ENCODE assay signal across 1 cellular context in the genomic region with DNA sequence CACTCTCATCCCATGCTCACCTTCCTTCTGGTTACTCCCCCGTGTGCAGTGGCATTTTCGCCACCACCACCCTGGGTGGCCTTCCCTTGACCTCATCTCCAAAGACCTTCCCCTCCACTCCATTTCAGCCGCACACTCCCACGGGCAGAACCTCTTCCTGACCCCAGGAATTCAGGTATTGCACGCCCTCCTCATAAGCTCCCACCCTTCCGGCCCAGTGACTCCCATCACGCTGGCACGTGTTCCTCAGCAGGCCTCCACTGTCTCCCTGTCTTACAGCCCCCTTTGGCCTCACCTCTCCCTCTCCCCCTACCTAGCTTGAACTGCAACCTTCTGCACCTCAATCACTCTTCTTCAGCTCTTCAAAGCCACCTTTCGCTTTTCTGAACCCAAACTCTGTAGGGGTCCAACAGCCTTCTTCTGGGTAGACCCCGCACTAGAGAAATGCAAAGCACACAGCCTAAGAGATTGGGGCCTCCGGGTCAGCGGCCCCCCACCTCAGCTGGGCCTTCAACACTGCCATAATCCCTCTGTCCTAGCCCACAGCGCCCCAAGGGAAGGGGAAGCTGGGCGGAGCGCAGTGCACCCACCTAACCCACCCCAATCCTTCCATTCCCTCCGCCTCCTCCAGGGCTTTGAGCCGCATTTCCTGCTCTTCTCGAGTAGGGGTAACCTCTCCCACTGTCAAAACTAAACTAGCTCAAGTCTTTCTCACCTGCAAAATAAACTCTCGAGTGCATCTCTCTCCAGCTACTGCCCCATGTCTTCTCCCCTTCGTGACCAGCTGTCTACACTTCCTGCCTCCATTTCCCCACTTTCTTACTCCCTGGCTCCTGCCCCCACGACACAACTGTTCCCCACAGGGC.
TF ChIP-seq lines count a peak whose summit lies in the region.

No MANE protein-coding gene starts in this region.

TF ChIP-seq in K562, 482 proteins besides CTCF, POLR2A, EP300 and RAD21 (continued from another document):
- TF ChIP-seq, protein P1, sequence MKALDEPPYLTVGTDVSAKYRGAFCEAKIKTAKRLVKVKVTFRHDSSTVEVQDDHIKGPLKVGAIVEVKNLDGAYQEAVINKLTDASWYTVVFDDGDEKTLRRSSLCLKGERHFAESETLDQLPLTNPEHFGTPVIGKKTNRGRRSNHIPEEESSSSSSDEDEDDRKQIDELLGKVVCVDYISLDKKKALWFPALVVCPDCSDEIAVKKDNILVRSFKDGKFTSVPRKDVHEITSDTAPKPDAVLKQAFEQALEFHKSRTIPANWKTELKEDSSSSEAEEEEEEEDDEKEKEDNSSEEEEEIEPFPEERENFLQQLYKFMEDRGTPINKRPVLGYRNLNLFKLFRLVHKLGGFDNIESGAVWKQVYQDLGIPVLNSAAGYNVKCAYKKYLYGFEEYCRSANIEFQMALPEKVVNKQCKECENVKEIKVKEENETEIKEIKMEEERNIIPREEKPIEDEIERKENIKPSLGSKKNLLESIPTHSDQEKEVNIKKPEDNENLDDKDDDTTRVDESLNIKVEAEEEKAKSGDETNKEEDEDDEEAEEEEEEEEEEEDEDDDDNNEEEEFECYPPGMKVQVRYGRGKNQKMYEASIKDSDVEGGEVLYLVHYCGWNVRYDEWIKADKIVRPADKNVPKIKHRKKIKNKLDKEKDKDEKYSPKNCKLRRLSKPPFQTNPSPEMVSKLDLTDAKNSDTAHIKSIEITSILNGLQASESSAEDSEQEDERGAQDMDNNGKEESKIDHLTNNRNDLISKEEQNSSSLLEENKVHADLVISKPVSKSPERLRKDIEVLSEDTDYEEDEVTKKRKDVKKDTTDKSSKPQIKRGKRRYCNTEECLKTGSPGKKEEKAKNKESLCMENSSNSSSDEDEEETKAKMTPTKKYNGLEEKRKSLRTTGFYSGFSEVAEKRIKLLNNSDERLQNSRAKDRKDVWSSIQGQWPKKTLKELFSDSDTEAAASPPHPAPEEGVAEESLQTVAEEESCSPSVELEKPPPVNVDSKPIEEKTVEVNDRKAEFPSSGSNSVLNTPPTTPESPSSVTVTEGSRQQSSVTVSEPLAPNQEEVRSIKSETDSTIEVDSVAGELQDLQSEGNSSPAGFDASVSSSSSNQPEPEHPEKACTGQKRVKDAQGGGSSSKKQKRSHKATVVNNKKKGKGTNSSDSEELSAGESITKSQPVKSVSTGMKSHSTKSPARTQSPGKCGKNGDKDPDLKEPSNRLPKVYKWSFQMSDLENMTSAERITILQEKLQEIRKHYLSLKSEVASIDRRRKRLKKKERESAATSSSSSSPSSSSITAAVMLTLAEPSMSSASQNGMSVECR (CRISPR knock-in tag; IDR thresholded peaks at IDR 0.05) = no peak
- TF ChIP-seq ZNF324 (CRISPR knock-in tag; IDR thresholded peaks at IDR 0.05) (no peak), PHTF2 (CRISPR knock-in tag; IDR thresholded peaks at IDR 0.05) (no peak), GTF2E2 (tag; IDR thresholded peaks at IDR 0.05) (no peak), SIN3A (IDR thresholded peaks at IDR 0.05; ENCODE audit: borderline replicate concordance in 2 of 2, control insufficient read depth in 1 of 2, low read depth in 2 of 2, low read length in 2 of 2) (no peak), DPF2 (IDR thresholded peaks at IDR 0.05) (peak; percentile 48), SREBF1 (IDR thresholded peaks at IDR 0.05; ENCODE audit: borderline replicate concordance, low read depth, low read length) (no peak), ARNT (IDR thresholded peaks at IDR 0.05) (peak in 1 of 2 experiments; percentile 10; a peak in 2 of 4 replicates), SMC3 (conservative IDR thresholded peaks at IDR 0.05; ENCODE audit: insufficient read depth, low read depth, low read length) (no peak), SMARCA4 (IDR thresholded peaks at IDR 0.05) (peak; percentile 27; the same call in 1 of the 2 replicates), NFXL1 (CRISPR knock-in tag; IDR thresholded peaks at IDR 0.05) (no peak), SUPT5H (IDR thresholded peaks at IDR 0.05) (0 out of 2 replicates have a peak, but pooled peaks have one; percentile 17), PYGO2 (tag; IDR thresholded peaks at IDR 0.05) (no peak), HNRNPL (IDR thresholded peaks at IDR 0.05; ENCODE audit: low read depth, low read length) (no peak), CBX5 (IDR thresholded peaks at IDR 0.05; ENCODE audit: borderline replicate concordance, low read depth) (no peak), ESRRA (IDR thresholded peaks at IDR 0.05; ENCODE audit: borderline replicate concordance, low read depth) (peak; percentile 59; the same call in 1 of the 2 replicates), ZNF444 (CRISPR knock-in tag; IDR thresholded peaks at IDR 0.05) (no peak), WHSC1 (IDR thresholded peaks at IDR 0.05; ENCODE audit: low read length) (peak; percentile 20), SMAD1 (IDR thresholded peaks at IDR 0.05; ENCODE audit: low read depth, low read length, partially characterized antibody) (no peak), ZNF24 (IDR thresholded peaks at IDR 0.05) (no peak), BRCA1 (IDR thresholded peaks at IDR 0.05) (no peak), BRCA1 (CRISPR knock-in tag; IDR thresholded peaks at IDR 0.05) (no peak), MYNN (IDR thresholded peaks at IDR 0.05) (no peak), MYNN (CRISPR knock-in tag; IDR thresholded peaks at IDR 0.05) (no peak), SRSF3 (IDR thresholded peaks at IDR 0.05; ENCODE audit: insufficient read depth, low read length) (no peak), ZNF121 (CRISPR knock-in tag; conservative IDR thresholded peaks at IDR 0.05) (no peak), L3MBTL2 (IDR thresholded peaks at IDR 0.05) (peak; percentile 81)
- TF ChIP-seq, protein P2, sequence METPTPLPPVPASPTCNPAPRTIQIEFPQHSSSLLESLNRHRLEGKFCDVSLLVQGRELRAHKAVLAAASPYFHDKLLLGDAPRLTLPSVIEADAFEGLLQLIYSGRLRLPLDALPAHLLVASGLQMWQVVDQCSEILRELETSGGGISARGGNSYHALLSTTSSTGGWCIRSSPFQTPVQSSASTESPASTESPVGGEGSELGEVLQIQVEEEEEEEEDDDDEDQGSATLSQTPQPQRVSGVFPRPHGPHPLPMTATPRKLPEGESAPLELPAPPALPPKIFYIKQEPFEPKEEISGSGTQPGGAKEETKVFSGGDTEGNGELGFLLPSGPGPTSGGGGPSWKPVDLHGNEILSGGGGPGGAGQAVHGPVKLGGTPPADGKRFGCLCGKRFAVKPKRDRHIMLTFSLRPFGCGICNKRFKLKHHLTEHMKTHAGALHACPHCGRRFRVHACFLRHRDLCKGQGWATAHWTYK (CRISPR knock-in tag; IDR thresholded peaks at IDR 0.05) = no peak
- TF ChIP-seq, protein P3, sequence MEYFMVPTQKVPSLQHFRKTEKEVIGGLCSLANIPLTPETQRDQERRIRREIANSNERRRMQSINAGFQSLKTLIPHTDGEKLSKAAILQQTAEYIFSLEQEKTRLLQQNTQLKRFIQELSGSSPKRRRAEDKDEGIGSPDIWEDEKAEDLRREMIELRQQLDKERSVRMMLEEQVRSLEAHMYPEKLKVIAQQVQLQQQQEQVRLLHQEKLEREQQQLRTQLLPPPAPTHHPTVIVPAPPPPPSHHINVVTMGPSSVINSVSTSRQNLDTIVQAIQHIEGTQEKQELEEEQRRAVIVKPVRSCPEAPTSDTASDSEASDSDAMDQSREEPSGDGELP (CRISPR knock-in tag; IDR thresholded peaks at IDR 0.05; ENCODE audit: borderline replicate concordance) = 0 out of 2 replicates have a peak, but pooled peaks have one; percentile 3
- TF ChIP-seq, protein P4, sequence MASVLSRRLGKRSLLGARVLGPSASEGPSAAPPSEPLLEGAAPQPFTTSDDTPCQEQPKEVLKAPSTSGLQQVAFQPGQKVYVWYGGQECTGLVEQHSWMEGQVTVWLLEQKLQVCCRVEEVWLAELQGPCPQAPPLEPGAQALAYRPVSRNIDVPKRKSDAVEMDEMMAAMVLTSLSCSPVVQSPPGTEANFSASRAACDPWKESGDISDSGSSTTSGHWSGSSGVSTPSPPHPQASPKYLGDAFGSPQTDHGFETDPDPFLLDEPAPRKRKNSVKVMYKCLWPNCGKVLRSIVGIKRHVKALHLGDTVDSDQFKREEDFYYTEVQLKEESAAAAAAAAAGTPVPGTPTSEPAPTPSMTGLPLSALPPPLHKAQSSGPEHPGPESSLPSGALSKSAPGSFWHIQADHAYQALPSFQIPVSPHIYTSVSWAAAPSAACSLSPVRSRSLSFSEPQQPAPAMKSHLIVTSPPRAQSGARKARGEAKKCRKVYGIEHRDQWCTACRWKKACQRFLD (CRISPR knock-in tag; IDR thresholded peaks at IDR 0.05) = 0 out of 2 replicates have a peak, but pooled peaks have one; percentile 35
- TF ChIP-seq, protein P5, sequence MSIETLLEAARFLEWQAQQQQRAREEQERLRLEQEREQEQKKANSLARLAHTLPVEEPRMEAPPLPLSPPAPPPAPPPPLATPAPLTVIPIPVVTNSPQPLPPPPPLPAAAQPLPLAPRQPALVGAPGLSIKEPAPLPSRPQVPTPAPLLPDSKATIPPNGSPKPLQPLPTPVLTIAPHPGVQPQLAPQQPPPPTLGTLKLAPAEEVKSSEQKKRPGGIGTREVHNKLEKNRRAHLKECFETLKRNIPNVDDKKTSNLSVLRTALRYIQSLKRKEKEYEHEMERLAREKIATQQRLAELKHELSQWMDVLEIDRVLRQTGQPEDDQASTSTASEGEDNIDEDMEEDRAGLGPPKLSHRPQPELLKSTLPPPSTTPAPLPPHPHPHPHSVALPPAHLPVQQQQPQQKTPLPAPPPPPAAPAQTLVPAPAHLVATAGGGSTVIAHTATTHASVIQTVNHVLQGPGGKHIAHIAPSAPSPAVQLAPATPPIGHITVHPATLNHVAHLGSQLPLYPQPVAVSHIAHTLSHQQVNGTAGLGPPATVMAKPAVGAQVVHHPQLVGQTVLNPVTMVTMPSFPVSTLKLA (conservative IDR thresholded peaks at IDR 0.05) = peak; percentile 40 to 44; a peak in 2 of 4 replicates
- TF ChIP-seq, protein P6, sequence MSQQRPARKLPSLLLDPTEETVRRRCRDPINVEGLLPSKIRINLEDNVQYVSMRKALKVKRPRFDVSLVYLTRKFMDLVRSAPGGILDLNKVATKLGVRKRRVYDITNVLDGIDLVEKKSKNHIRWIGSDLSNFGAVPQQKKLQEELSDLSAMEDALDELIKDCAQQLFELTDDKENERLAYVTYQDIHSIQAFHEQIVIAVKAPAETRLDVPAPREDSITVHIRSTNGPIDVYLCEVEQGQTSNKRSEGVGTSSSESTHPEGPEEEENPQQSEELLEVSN (IDR thresholded peaks at IDR 0.05; ENCODE audit: borderline replicate concordance in 1 of 2, extremely low read depth in 1 of 2, insufficient read depth in 1 of 2, insufficient read length in 1 of 2, low read depth in 1 of 2, low read length in 1 of 2, poor library complexity in 1 of 2, severe bottlenecking in 1 of 2) = peak in 1 of 2 experiments; percentile 52
- TF ChIP-seq, protein P7, sequence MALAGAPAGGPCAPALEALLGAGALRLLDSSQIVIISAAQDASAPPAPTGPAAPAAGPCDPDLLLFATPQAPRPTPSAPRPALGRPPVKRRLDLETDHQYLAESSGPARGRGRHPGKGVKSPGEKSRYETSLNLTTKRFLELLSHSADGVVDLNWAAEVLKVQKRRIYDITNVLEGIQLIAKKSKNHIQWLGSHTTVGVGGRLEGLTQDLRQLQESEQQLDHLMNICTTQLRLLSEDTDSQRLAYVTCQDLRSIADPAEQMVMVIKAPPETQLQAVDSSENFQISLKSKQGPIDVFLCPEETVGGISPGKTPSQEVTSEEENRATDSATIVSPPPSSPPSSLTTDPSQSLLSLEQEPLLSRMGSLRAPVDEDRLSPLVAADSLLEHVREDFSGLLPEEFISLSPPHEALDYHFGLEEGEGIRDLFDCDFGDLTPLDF (CRISPR knock-in tag; IDR thresholded peaks at IDR 0.05) = no peak
- TF ChIP-seq, protein P8, sequence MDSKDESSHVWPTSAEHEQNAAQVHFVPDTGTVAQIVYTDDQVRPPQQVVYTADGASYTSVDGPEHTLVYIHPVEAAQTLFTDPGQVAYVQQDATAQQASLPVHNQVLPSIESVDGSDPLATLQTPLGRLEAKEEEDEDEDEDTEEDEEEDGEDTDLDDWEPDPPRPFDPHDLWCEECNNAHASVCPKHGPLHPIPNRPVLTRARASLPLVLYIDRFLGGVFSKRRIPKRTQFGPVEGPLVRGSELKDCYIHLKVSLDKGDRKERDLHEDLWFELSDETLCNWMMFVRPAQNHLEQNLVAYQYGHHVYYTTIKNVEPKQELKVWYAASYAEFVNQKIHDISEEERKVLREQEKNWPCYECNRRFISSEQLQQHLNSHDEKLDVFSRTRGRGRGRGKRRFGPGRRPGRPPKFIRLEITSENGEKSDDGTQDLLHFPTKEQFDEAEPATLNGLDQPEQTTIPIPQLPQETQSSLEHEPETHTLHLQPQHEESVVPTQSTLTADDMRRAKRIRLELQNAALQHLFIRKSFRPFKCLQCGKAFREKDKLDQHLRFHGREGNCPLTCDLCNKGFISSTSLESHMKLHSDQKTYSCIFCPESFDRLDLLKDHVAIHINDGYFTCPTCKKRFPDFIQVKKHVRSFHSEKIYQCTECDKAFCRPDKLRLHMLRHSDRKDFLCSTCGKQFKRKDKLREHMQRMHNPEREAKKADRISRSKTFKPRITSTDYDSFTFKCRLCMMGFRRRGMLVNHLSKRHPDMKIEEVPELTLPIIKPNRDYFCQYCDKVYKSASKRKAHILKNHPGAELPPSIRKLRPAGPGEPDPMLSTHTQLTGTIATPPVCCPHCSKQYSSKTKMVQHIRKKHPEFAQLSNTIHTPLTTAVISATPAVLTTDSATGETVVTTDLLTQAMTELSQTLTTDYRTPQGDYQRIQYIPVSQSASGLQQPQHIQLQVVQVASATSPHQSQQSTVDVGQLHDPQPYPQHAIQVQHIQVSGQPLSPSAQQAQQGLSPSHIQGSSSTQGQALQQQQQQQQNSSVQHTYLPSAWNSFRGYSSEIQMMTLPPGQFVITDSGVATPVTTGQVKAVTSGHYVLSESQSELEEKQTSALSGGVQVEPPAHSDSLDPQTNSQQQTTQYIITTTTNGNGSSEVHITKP (IDR thresholded peaks at IDR 0.05; ENCODE audit: partially characterized antibody) = peak; percentile 71
